8 cellular contexts compared by ENCODE assay signal in the genomic region with DNA sequence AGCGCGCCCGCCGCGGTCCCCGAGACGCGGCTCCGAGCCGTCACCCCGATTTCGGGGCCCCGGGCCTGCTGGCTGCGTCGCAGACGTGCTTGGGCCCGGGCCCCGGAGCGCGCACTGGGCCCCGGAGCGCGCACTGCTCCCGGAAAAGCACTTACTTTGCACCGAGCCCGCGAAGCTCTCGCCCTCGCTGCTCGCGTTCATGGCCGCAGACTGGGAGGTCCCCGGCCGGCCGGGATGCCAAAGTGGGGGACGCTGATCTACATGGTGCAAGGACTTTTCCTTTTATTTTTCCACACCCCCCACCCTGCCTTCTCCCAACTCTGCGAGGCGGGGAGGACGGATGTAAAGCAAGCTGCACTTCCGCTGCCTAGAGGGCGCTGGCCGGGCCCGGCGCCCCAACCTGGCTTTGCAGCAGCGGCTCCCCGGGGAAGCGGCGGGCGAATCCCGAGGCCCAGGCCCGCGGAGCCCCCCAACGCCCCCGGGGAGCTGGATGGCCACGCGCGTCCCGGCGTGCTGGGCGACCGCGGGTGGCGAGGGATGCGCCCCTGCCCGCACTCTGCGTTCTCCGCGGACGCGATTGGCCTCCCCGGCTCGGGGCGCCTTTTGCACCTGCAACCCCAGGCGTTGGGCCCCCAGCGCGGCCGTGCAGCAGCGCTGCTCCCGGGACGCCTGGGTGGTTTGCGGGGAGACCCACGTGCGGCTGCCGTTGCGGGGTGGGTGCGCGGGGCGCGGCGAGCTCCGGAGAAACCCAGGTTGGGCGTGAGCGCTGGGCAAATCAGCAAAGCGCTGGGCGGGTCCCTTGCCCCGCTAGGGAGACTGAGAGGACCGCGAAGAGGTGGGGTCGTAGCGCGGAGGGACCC. TPM values are rescaled to one million over a fixed set of nuclear protein-coding genes. Genes with fewer than 3 reads are reported as not detected.
A peak's percentile ranks its signal among the peaks of the same experiment; 100 is the strongest.
DNase-seq lines count a peak whose midpoint lies in the region; ATAC-seq and TF ChIP-seq lines count a peak whose summit lies in the region.

A gene (minus strand): TSS at position 344 of the 860 bp plus-strand sequence. CDS start 143 bp downstream, at position 201.

- peak; percentile 86 for DNase-seq in ELR (ENCODE audit: low read depth)
- peak; percentile 93 for DNase-seq in Karpas-422
- peak; percentile 79 to 83 for DNase-seq in SJCRH30
- DNase-seq in activated naive CD4-positive, alpha-beta T cell treated with Interleukin-2 at 50 U/mL for 16 hours = peak; percentile 70
- peak in 55 of 56 donors; percentile 21 to 93 (median 78) for DNase-seq in nucleus accumbens (lab: John Stamatoyannopoulos, UW)
- peak; percentile 81 to 82 for DNase-seq in suprapubic skin (ENCODE audit: low spot score in 2 of 2)

- peak in 1 of 2 donors; percentile 24 for TF ChIP-seq POLR2A in gastroesophageal sphincter (IDR thresholded peaks at IDR 0.05)
- no peak for TF ChIP-seq POLR2A in suprapubic skin (IDR thresholded peaks at IDR 0.05)

- H3K9me2 ChIP-seq in Karpas-422 (replicated peaks; ENCODE audit: insufficient read depth, low read length) = no peaks in the 10 kb centered on the region

- peak within 1 kb of the TSS; percentile 88 for H3K9ac ChIP-seq in Karpas-422 (ENCODE audit: low read length)

- TF ChIP-seq EP300 in gastroesophageal sphincter (IDR thresholded peaks at IDR 0.05) (no peak), suprapubic skin (IDR thresholded peaks at IDR 0.05) (no peak)

- H3K9me3 ChIP-seq in Karpas-422 (ENCODE audit: low read length) = no peaks in the 10 kb centered on the region
- H3K9me3 ChIP-seq in SJCRH30 (replicated peaks) = no peaks in the 10 kb centered on the region
- H3K9me3 ChIP-seq in gastroesophageal sphincter = no peaks in the 10 kb centered on the region
- no peaks in the 10 kb centered on the region for H3K9me3 ChIP-seq in suprapubic skin

- peak within 1 kb of the TSS; percentile 52 for H3K27ac ChIP-seq in Karpas-422 (ENCODE audit: low read length)
- peak within 1 kb of the TSS; percentile 49 for H3K27ac ChIP-seq in SJCRH30
- peak within 1 kb of the TSS; percentile 67 to 96 (median 89) for H3K27ac ChIP-seq in gastroesophageal sphincter
- H3K27ac ChIP-seq in suprapubic skin = peak within 1 kb of the TSS; percentile 87

- WGBS in gastroesophageal sphincter (ENCODE audit: low coverage in 1 of 2), 2 donors = no CpG with 5 or more reads among the region's 101 CpGs
- under 1% methylated on average over 21 of the region's 101 CpGs for WGBS in suprapubic skin

- H3K4me1 ChIP-seq in Karpas-422 (ENCODE audit: low read length) (peaks cover 15% of the 10 kb centered on the region), SJCRH30 (0 out of 2 replicates have a peak, but pooled peaks cover 2% of the 10 kb centered on the region), gastroesophageal sphincter (peaks cover 0 to 25% (median 0%) of the 10 kb centered on the region in 3 donors), suprapubic skin (peaks cover 16% of the 10 kb centered on the region)

- no peaks in the 10 kb centered on the region for H4K20me1 ChIP-seq in Karpas-422 (ENCODE audit: insufficient read depth, low read depth, low read length)

- no peaks in the 10 kb centered on the region for H3K27me3 ChIP-seq in Karpas-422 (ENCODE audit: low read length)
- H3K27me3 ChIP-seq in SJCRH30 = no peaks in the 10 kb centered on the region
- no peaks in the 10 kb centered on the region for H3K27me3 ChIP-seq in gastroesophageal sphincter
- no peaks in the 10 kb centered on the region for H3K27me3 ChIP-seq in suprapubic skin

- H2AFZ ChIP-seq in Karpas-422 (ENCODE audit: low read length) = peak within 1 kb of the TSS; percentile 82

- H3K79me2 ChIP-seq in Karpas-422 (ENCODE audit: low read length) = peaks cover 42% of the 10 kb centered on the region

- ATAC-seq in GM21825 (IDR thresholded peaks at IDR 0.05; ENCODE audit: unreplicated experiment) (peak; percentile 69), gastroesophageal sphincter (peak; percentile 86)

- 0 out of 2 replicates have a peak, but pooled peaks cover under 1% of the 10 kb centered on the region for H3K36me3 ChIP-seq in Karpas-422 (ENCODE audit: insufficient read depth, low read length)
- H3K36me3 ChIP-seq in SJCRH30 = no peaks in the 10 kb centered on the region
- H3K36me3 ChIP-seq in gastroesophageal sphincter = peaks cover 0 to 4% of the 10 kb centered on the region in 2 donors
- H3K36me3 ChIP-seq in suprapubic skin = peaks cover 5% of the 10 kb centered on the region

- peak within 1 kb of the TSS; percentile 91 for H3K4me3 ChIP-seq in Karpas-422 (ENCODE audit: low read length)
- peak within 1 kb of the TSS; percentile 87 for H3K4me3 ChIP-seq in SJCRH30
- peak within 1 kb of the TSS; percentile 75 to 82 for H3K4me3 ChIP-seq in gastroesophageal sphincter
- H3K4me3 ChIP-seq in suprapubic skin = peak within 1 kb of the TSS; percentile 82

- TF ChIP-seq CTCF in gastroesophageal sphincter (IDR thresholded peaks at IDR 0.05) = peak in 3 of 4 experiments; percentile 27 to 71 (median 47)
- peak in 1 of 2 donors; percentile 39 for TF ChIP-seq CTCF in suprapubic skin (IDR thresholded peaks at IDR 0.05)

- peak within 1 kb of the TSS; percentile 87 for H3K4me2 ChIP-seq in Karpas-422 (ENCODE audit: low read depth, low read length, poor library complexity, severe bottlenecking)

RNA-seq across cellular contexts. Expression of the gene that starts here (rescaled TPM):
- total RNA-seq in Karpas-422 (2014; rRNA removed; shearing (Covaris generic); ENCODE audit: low replicate concordance) = 5.9 and 13.7 TPM in 2 replicates
- 8.9 and 9.5 TPM in 2 replicates for total RNA-seq in SJCRH30 (2014; rRNA removed; shearing (Covaris generic))
- total RNA-seq in gastroesophageal sphincter (10 to 100 TPM in 3 of 4 donors, 1 to 10 TPM in 1; 7.0 to 15.4 (median 14.2) TPM), suprapubic skin (10 to 100 TPM; 25.1 to 33.8 (median 28.2) TPM)

Comparison
In these comparisons a context has a peak if more than half of its experiments do, and no peak if none do; other contexts are left out.
1. Peak in every context shown above with its lines: DNase-seq, ATAC-seq, H3K4me3 ChIP-seq and H3K27ac ChIP-seq.